ENCODE assay signal across 1 cellular context in genomic region chr5:122780296-122780695, GRCh38.
TF ChIP-seq lines count a peak whose summit lies in the region.

No MANE protein-coding gene starts in this region.

TF ChIP-seq in SK-N-SH treated with all-trans-retinoic acid at 6 μM for 48 hours, 23 proteins besides CTCF, POLR2A, EP300 and RAD21 (continued from another document):
- no peak for TF ChIP-seq TSHZ2 (CRISPR knock-in tag; IDR thresholded peaks at IDR 0.05)
